In genomic region chr5:9118852-9119251, GRCh38 we compare ENCODE assay signal across 30 cellular contexts.
"Had no signal": no experiment of that assay in that cellular context is flagged by ENCODE, and none has a peak within 500 bp of the region (broad histone marks: within the 10 kb centered on the region; RNA-seq: fewer than 3 reads in every experiment).

No MANE protein-coding gene starts in this region.

- H3K9me3 ChIP-seq: colonic mucosa had no signal

- H3K27ac Mint-ChIP-seq: activated B cell treated with CpG ODN at 0.5 μM for 24 hours; activated CD8-positive, alpha-beta T cell treated with anti-CD3 and anti-CD28 coated beads for 36 hours; activated naive CD8-positive, alpha-beta T cell; activated T-helper 17 cell treated with anti-CD3 and anti-CD28 coated beads, Interleukin-2, amount 50 U/mL, for 72 hours; dendritic cell treated with granulocyte-macrophage colony-stimulating factor and Interleukin-4, amounts not matched to agents 40 ng/mL and 50 ng/mL, for 4 days; endodermal cell; T-cell; T-helper 1 cell treated with Interleukin-12 subunit alpha and Interleukin-12 subunit beta and Interleukin-4 antibody, amounts not matched to agents 30 μg/mL and 1 μg/mL, for 36 hours had no signal

- H3K27me3 Mint-ChIP-seq: activated CD8-positive, alpha-beta T cell treated with anti-CD3 and anti-CD28 coated beads for 36 hours; activated naive CD8-positive, alpha-beta T cell; activated T-helper 17 cell treated with anti-CD3 and anti-CD28 coated beads, Interleukin-2, amount 50 U/mL, for 72 hours; dendritic cell treated with granulocyte-macrophage colony-stimulating factor and Interleukin-4, amounts not matched to agents 40 ng/mL and 50 ng/mL, for 4 days; T-cell had no signal

- H3K9me3 Mint-ChIP-seq: activated B cell treated with CpG ODN at 0.5 μM for 24 hours; T-helper 1 cell treated with Interleukin-12 subunit alpha and Interleukin-12 subunit beta and Interleukin-4 antibody, amounts not matched to agents 30 μg/mL and 1 μg/mL, for 36 hours had no signal

- H3K27ac ChIP-seq: brain microvascular endothelial cell, colonic mucosa, dorsolateral prefrontal cortex, WERI-Rb-1 had no signal

- H3K4me3 ChIP-seq: colonic mucosa, dorsolateral prefrontal cortex had no signal

- H3K27me3 ChIP-seq: brain microvascular endothelial cell, colonic mucosa, dorsolateral prefrontal cortex had no signal

- H3K36me3 Mint-ChIP-seq: activated naive CD8-positive, alpha-beta T cell; T-cell had no signal

- H3K36me3 ChIP-seq: colonic mucosa, WERI-Rb-1 had no signal

- ATAC-seq: activated CD4-positive, CD25-positive, alpha-beta regulatory T cell treated with anti-CD3 and anti-CD28 coated beads, Interleukin-2, amount 50 U/mL, for 24 hours; activated CD8-positive, alpha-beta T cell treated with anti-CD3 and anti-CD28 coated beads for 36 hours; activated T-cell treated with anti-CD3 and anti-CD28 coated beads, Interleukin-2, amount 50 U/mL, for 4 hours; activated T-helper 17 cell treated with anti-CD3 and anti-CD28 coated beads, Interleukin-2, amount 50 U/mL, for 72 hours; esophagus mucosa; T-cell had no signal

- H3K4me1 Mint-ChIP-seq: activated B cell treated with CpG ODN at 0.5 μM for 24 hours; activated T-helper 17 cell treated with anti-CD3 and anti-CD28 coated beads, Interleukin-2, amount 50 U/mL, for 72 hours; T-cell had no signal

- H3K4me3 Mint-ChIP-seq: activated B cell treated with CpG ODN at 0.5 μM for 24 hours; activated CD8-positive, alpha-beta T cell treated with anti-CD3 and anti-CD28 coated beads for 36 hours; activated naive CD8-positive, alpha-beta T cell; activated T-cell treated with anti-CD3 and anti-CD28 coated beads, Interleukin-2, amount 50 U/mL, for 4 hours; activated T-helper 17 cell treated with anti-CD3 and anti-CD28 coated beads, Interleukin-2, amount 50 U/mL, for 72 hours; dendritic cell treated with granulocyte-macrophage colony-stimulating factor and Interleukin-4, amounts not matched to agents 40 ng/mL and 50 ng/mL, for 4 days; endodermal cell; T-cell; T-helper 1 cell treated with Interleukin-12 subunit alpha and Interleukin-12 subunit beta and Interleukin-4 antibody, amounts not matched to agents 30 μg/mL and 1 μg/mL, for 36 hours had no signal

- DNase-seq: activated B cell treated with CpG ODN at 0.5 μM for 24 hours; activated CD4-positive, alpha-beta T cell treated with anti-CD3 and anti-CD28 coated beads for 48 hours; activated CD4-positive, alpha-beta T cell treated with anti-CD3 and anti-CD28 coated beads, Interleukin-2, amount 50 U/mL, for 1 hour; activated CD4-positive, alpha-beta T cell treated with anti-CD3 and anti-CD28 coated beads, Interleukin-2, amount 50 U/mL, for 48 hours; activated CD8-positive, alpha-beta memory T cell treated with anti-CD3 and anti-CD28 coated beads for 24 hours; activated CD8-positive, alpha-beta T cell treated with anti-CD3 and anti-CD28 coated beads for 36 hours; activated effector memory CD4-positive, alpha-beta T cell treated with Interleukin-2 at 50 U/mL for 16 hours; activated gamma-delta T cell treated with Interleukin-2 at 50 U/mL for 16 hours; activated naive CD4-positive, alpha-beta T cell treated with anti-CD3 and anti-CD28 coated beads, Interleukin-2, amount 50 U/mL, for 16 hours; activated naive CD4-positive, alpha-beta T cell treated with Interleukin-2 at 50 U/mL for 16 hours; activated T-cell treated with anti-CD3 and anti-CD28 coated beads, Interleukin-2, amount 50 U/mL, for 4 hours; amniotic stem cell; anterior cingulate cortex; brain microvascular endothelial cell; caudate nucleus; colonic mucosa; dorsolateral prefrontal cortex; effector memory CD4-positive, alpha-beta T cell; endodermal cell; foreskin fibroblast; head of caudate nucleus; T-cell; T-helper 9 cell; WERI-Rb-1 had no signal
